In the genomic region with DNA sequence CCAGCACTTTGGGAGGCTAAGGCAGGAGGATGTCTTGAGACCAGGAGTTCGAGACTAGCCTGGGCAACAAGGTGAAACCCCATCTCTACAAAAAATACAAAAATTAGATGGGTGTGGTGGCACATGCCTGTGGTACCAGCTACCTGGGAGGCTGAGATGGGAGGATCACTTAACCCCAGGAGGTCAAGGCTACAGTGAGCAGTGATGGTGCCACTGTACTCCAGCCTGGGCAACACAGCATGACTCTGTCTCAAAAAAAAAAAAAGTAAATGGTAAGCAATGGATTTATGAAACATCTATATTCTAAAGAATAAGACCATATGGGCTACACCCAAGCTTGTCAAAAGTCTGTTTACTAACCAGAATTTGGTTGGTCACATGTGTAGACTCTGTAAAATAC, we compare ENCODE assay signal across 13 cellular contexts. TPM values are rescaled to one million over a fixed set of nuclear protein-coding genes. Genes with fewer than 3 reads are reported as not detected.
DNase-seq lines count a peak whose midpoint lies in the region; ATAC-seq and TF ChIP-seq lines count a peak whose summit lies in the region.
"Had no signal": no experiment of that assay in that cellular context is flagged by ENCODE, and none has a peak within 500 bp of the region (broad histone marks: within the 10 kb centered on the region; RNA-seq: fewer than 3 reads in every experiment).

No MANE protein-coding gene starts in this region.

- no peaks in the 10 kb centered on the region for H3K9me2 ChIP-seq in DOHH2 (replicated peaks; ENCODE audit: control insufficient read depth, low read length)

- H3K4me3 ChIP-seq in DOHH2 (ENCODE audit: low read length) (peak overlapping the region; percentile 65), adrenal gland (no peak overlapping the region), right atrium auricular region (no peak overlapping the region), skin epidermis (no peak overlapping the region)

- no peaks in the 10 kb centered on the region for H4K20me1 ChIP-seq in DOHH2 (ENCODE audit: control insufficient read depth, insufficient read depth, low read depth, low read length)

- WGBS in adrenal gland, 4 donors = 96 to 100% (median 99%) methylated on average over 1 of the region's 1 CpG

- H3K27me3 ChIP-seq in DOHH2 (ENCODE audit: control insufficient read depth, low read length) = no peaks in the 10 kb centered on the region
- no peaks in the 10 kb centered on the region for H3K27me3 ChIP-seq in adrenal gland
- no peaks in the 10 kb centered on the region for H3K27me3 ChIP-seq in right atrium auricular region

- peaks cover 97% of the 10 kb centered on the region for H3K4me1 ChIP-seq in DOHH2 (ENCODE audit: control insufficient read depth, low read length)
- peaks cover 53 to 59% of the 10 kb centered on the region in 2 donors for H3K4me1 ChIP-seq in adrenal gland (replicated peaks in 1 of 2)
- H3K4me1 ChIP-seq in right atrium auricular region = peaks cover 0 to 46% of the 10 kb centered on the region in 2 donors

- H3K27ac Mint-ChIP-seq in T-helper 2 cell treated with Interferon-gamma antibody and Interleukin-4, amounts not matched to agents 5 μg/mL and 100 μg/mL, for 36 hours = no peak overlapping the region
- H3K27ac Mint-ChIP-seq: CD4-positive, CD25-positive, alpha-beta regulatory T cell had no signal

- intact Hi-C loops in adrenal gland (cut with DNase I) = no loop called here

- TF ChIP-seq POLR2A in adrenal gland (IDR thresholded peaks at IDR 0.05) = no peak

- H3K9me3 Mint-ChIP-seq in T-helper 2 cell treated with Interferon-gamma antibody and Interleukin-4, amounts not matched to agents 5 μg/mL and 100 μg/mL, for 36 hours = no peaks in the 10 kb centered on the region
- H3K9me3 Mint-ChIP-seq: activated T-cell treated with anti-CD3 and anti-CD28 coated beads, Interleukin-2, amount 50 U/mL, for 4 hours; nephron progenitor cell had no signal

- H3K4me2 ChIP-seq in DOHH2 (ENCODE audit: low read length) = peak overlapping the region; percentile 86

- no peak for ATAC-seq in HG02623 (IDR thresholded peaks at IDR 0.05; ENCODE audit: unreplicated experiment)

- DNase-seq in adrenal gland = no peak
- no peak for DNase-seq in right atrium auricular region (ENCODE audit: low spot score)
- DNase-seq in SIG-M5 treated with dmso at 0.1 percent for 504 hours (lab: John Stamatoyannopoulos, UW; ENCODE audit: unreplicated experiment) = no peak
- no peak for DNase-seq in T-helper 2 cell treated with Interferon-gamma antibody and Interleukin-4, amounts not matched to agents 5 μg/mL and 100 μg/mL, for 36 hours (ENCODE audit: low spot score)
- DNase-seq in NCI-H2227 (lab: John Stamatoyannopoulos, UW; ENCODE audit: unreplicated experiment) = no peak
- DNase-seq: activated T-cell treated with anti-CD3 and anti-CD28 coated beads, Interleukin-2, amount 50 U/mL, for 4 hours; CD4-positive, CD25-positive, alpha-beta regulatory T cell; NCI-H2029 treated with DMSO at 0.1 percent for 48 hours; nephron progenitor cell; stimulated activated CD4-positive, alpha-beta T cell treated with anti-CD3 and anti-CD28 coated beads, Interleukin-2, amount 100 ng/mL, for 48 hours had no signal

- H3K27ac ChIP-seq in DOHH2 (ENCODE audit: low read depth, low read length) (peak overlapping the region; percentile 97), adrenal gland (peak overlapping the region; percentile 64 to 86 (median 85)), right atrium auricular region (peak overlapping the region; percentile 49 to 73), skin epidermis (peak overlapping the region in 20 of 21 experiments; percentile 37 to 89 (median 72))

- peaks cover 5% of the 10 kb centered on the region for H3K4me1 Mint-ChIP-seq in T-helper 2 cell treated with Interferon-gamma antibody and Interleukin-4, amounts not matched to agents 5 μg/mL and 100 μg/mL, for 36 hours (ENCODE audit: low read depth)

- H3K9me3 ChIP-seq in DOHH2 (ENCODE audit: control insufficient read depth, insufficient read depth, low read length) = no peaks in the 10 kb centered on the region
- H3K9me3 ChIP-seq in adrenal gland (replicated peaks in 1 of 3) = no peaks in the 10 kb centered on the region
- no peaks in the 10 kb centered on the region for H3K9me3 ChIP-seq in right atrium auricular region

- TF ChIP-seq CTCF in DOHH2 (IDR thresholded peaks at IDR 0.05; ENCODE audit: low read depth, low read length, poor library complexity, severe bottlenecking) = no peak
- no peak for TF ChIP-seq CTCF in adrenal gland (IDR thresholded peaks at IDR 0.05)
- no peak for TF ChIP-seq CTCF in right atrium auricular region (IDR thresholded peaks at IDR 0.05)

- H3K36me3 ChIP-seq in DOHH2 (ENCODE audit: control insufficient read depth, low read length) = peaks cover 84% of the 10 kb centered on the region
- H3K36me3 ChIP-seq in adrenal gland (replicated peaks in 1 of 2) = no peaks in the 10 kb centered on the region
- no peaks in the 10 kb centered on the region for H3K36me3 ChIP-seq in right atrium auricular region

- H3F3A ChIP-seq in DOHH2 (ENCODE audit: control insufficient read depth, insufficient read depth) = peaks cover 43% of the 10 kb centered on the region

- H3K36me3 Mint-ChIP-seq in T-helper 2 cell treated with Interferon-gamma antibody and Interleukin-4, amounts not matched to agents 5 μg/mL and 100 μg/mL, for 36 hours (ENCODE audit: low read depth) = no peaks in the 10 kb centered on the region
- H3K36me3 Mint-ChIP-seq: CD4-positive, CD25-positive, alpha-beta regulatory T cell had no signal

- H3K79me2 ChIP-seq in DOHH2 (ENCODE audit: control insufficient read depth, low read length) = peaks cover 100% of the 10 kb centered on the region

- no peak overlapping the region for H3K4me3 Mint-ChIP-seq in T-helper 2 cell treated with Interferon-gamma antibody and Interleukin-4, amounts not matched to agents 5 μg/mL and 100 μg/mL, for 36 hours
- H3K4me3 Mint-ChIP-seq: activated T-cell treated with anti-CD3 and anti-CD28 coated beads, Interleukin-2, amount 50 U/mL, for 4 hours; CD4-positive, CD25-positive, alpha-beta regulatory T cell; nephron progenitor cell had no signal

- no peaks in the 10 kb centered on the region for H3K27me3 Mint-ChIP-seq in T-helper 2 cell treated with Interferon-gamma antibody and Interleukin-4, amounts not matched to agents 5 μg/mL and 100 μg/mL, for 36 hours (ENCODE audit: low read depth)

RNA-seq across cellular contexts. Expression of gene FGD6, which starts 12.3 kb away (rescaled TPM):
- total RNA-seq in adrenal gland (10 to 100 TPM; 13.5 to 33.9 (median 23.2) TPM), right atrium auricular region (10 to 100 TPM; 15.8 to 16.9 TPM)
- 1 to 10 TPM; 2.3 to 5.7 (median 2.7) TPM for polyA plus RNA-seq in adrenal gland

RNA-seq across cellular contexts. Expression of gene VEZT, which starts 12.6 kb away (rescaled TPM):
- total RNA-seq in adrenal gland (100 to 1,000 TPM in 2 of 8 donors, 10 to 100 TPM in 6; 50.9 to 150 (median 88.3) TPM), right atrium auricular region (10 to 100 TPM; 66.6 to 69.8 TPM)
- 100 to 1,000 TPM in 1 of 3 donors, 10 to 100 TPM in 2; 34.8 to 152 (median 39.0) TPM for polyA plus RNA-seq in adrenal gland
